In genomic region chr15:99673118-99673517, GRCh38 we compare ENCODE assay signal across 1 cellular context.
TF ChIP-seq lines count a peak whose summit lies in the region.

No MANE protein-coding gene starts in this region.

TF ChIP-seq in A549, 52 proteins besides CTCF, POLR2A, EP300 and RAD21 (continued from another document):
- TF ChIP-seq REST (IDR thresholded peaks at IDR 0.05) (no peak), RCOR1 (IDR thresholded peaks at IDR 0.05; ENCODE audit: low read depth, low read length) (no peak)
